Comparison of ENCODE assay signal across 8 cellular contexts in genomic region chr5:180868960-180869359, GRCh38. TPM values are rescaled to one million over a fixed set of nuclear protein-coding genes. Genes with fewer than 3 reads are reported as not detected.
A peak's percentile ranks its signal among the peaks of the same experiment; 100 is the strongest.
DNase-seq lines count a peak whose midpoint lies in the region; ATAC-seq and TF ChIP-seq lines count a peak whose summit lies in the region.

No MANE protein-coding gene starts in this region.

- intact Hi-C loops in dorsolateral prefrontal cortex (cut with DNase I): loop anchor here (10.0 kb wide), 3 partner anchors 286 to 396 kb away; partner anchors contain the start of gene TRIM52 (in 1 of the 2)

- H3K27me3 ChIP-seq in dorsolateral prefrontal cortex: no peaks in the 10 kb centered on the region
- H3K27me3 ChIP-seq in lung (ENCODE audit: control insufficient read depth, insufficient read depth): no peaks in the 10 kb centered on the region

- no peaks in the 10 kb centered on the region for H3K4me1 ChIP-seq in lung (ENCODE audit: control insufficient read depth in 2 of 2, insufficient read depth in 2 of 2, low read length in 2 of 2)

- H3K27ac ChIP-seq in dorsolateral prefrontal cortex: peak overlapping the region in 8 of 59 donors; percentile 26 to 58 (median 38)
- no peak overlapping the region for H3K27ac ChIP-seq in lung (ENCODE audit: low read depth in 1 of 2, low read length in 1 of 2)

- H3K9me3 ChIP-seq in lung (ENCODE audit: control insufficient read depth in 2 of 2, insufficient read depth in 1 of 2, low read length in 1 of 2): peaks cover 0 to 1% of the 10 kb centered on the region in 2 donors

- DNase-seq in Caki2 (ENCODE audit: low read depth) (peak; percentile 80), NCI-H82 (lab: John Stamatoyannopoulos, UW) (peak; percentile 86), dorsolateral prefrontal cortex (peak; percentile 57 to 85 (median 76)), lung (ENCODE audit: low spot score) (peak; percentile 86)
- peak; percentile 54 to 60 for DNase-seq in activated CD4-positive, alpha-beta T cell treated with anti-CD3 and anti-CD28 coated beads, Interleukin-2, amount 50 U/mL, for 4 hours
- DNase-seq in stimulated activated CD8-positive, alpha-beta memory T cell treated with anti-CD3 and anti-CD28 coated beads, Interleukin-15, amount 100 ng/mL, for 24 hours (ENCODE audit: low read depth): peak; percentile 29

- WGBS in lung, 2 donors: 0 to 4% methylated on average over 3 of the region's 3 CpGs

- in situ Hi-C loops in Caki2 (cut with HindIII; ENCODE audit: low pct_unique_long_range_greater_than_20kb, low sequenced_read_pairs): no loop called here

- H3K4me3 ChIP-seq in dorsolateral prefrontal cortex (no peak overlapping the region), lung (no peak overlapping the region)

- TF ChIP-seq CTCF in dorsolateral prefrontal cortex (IDR thresholded peaks at IDR 0.05 in 54 of 56, conservative IDR thresholded peaks at IDR 0.05 in 2 of 56; ENCODE audit: low read depth in 1 of 56, partially characterized antibody in 56 of 56) (peak; percentile 52 to 83 (median 74)), lung (IDR thresholded peaks at IDR 0.05; ENCODE audit: control extremely low read depth, extremely low read depth) (peak; percentile 77)

- no peaks in the 10 kb centered on the region for H3K36me3 ChIP-seq in lung (ENCODE audit: control insufficient read depth in 2 of 2, insufficient read depth in 2 of 2, low read length in 2 of 2)

- ATAC-seq in HG03432 (IDR thresholded peaks at IDR 0.05; ENCODE audit: unreplicated experiment): peak; percentile 54
- peak; percentile 66 for ATAC-seq in lung (ENCODE audit: insufficient read depth, low FRiP score)
- no peak for ATAC-seq in GM19035 (IDR thresholded peaks at IDR 0.05; ENCODE audit: unreplicated experiment)

RNA-seq across cellular contexts. Expression of gene ZFP62, which starts 7.9 kb away (rescaled TPM):
- total RNA-seq in Caki2 (2014; rRNA removed; shearing (Covaris generic); ENCODE audit: low replicate concordance): 6.7 and 9.8 TPM in 2 replicates
- 10 to 100 TPM; 22.6 to 53.4 (median 34.2) TPM for total RNA-seq in dorsolateral prefrontal cortex
- total RNA-seq in lung: 10 to 100 TPM; 18.1 to 31.2 TPM
- 10 to 100 TPM in 1 of 2 donors, 1 to 10 TPM in 1; 9.6 to 21.9 TPM for polyA plus RNA-seq in lung

RNA-seq across cellular contexts. Expression of gene BTNL8, which starts 30.0 kb away (rescaled TPM):
- not detected in 2 replicates for total RNA-seq in Caki2 (2014; rRNA removed; shearing (Covaris generic); ENCODE audit: low replicate concordance)
- total RNA-seq in dorsolateral prefrontal cortex: 1 to 10 TPM in 3 of 120 experiments, under 1 TPM in 42, not detected in 75; 0.26 to 1.2 (median 0.51) TPM
- 1 to 10 TPM; 1.5 to 2.6 TPM for total RNA-seq in lung
- 1 to 10 TPM in 1 of 2 donors, under 1 TPM in 1; 0.81 to 7.2 TPM for polyA plus RNA-seq in lung

Comparison
In these comparisons a context has a peak if more than half of its experiments do, and no peak if none do; other contexts are left out.
1. DNase-seq: peak in every context shown above with its lines; median percentile 86 in NCI-H82; 86 in lung; 80 in Caki2; 76 in dorsolateral prefrontal cortex; 57 in activated CD4-positive, alpha-beta T cell treated with anti-CD3 and anti-CD28 coated beads, Interleukin-2, amount 50 U/mL, for 4 hours; 29 in stimulated activated CD8-positive, alpha-beta memory T cell treated with anti-CD3 and anti-CD28 coated beads, Interleukin-15, amount 100 ng/mL, for 24 hours.